9 cellular contexts compared by ENCODE assay signal in the genomic region with DNA sequence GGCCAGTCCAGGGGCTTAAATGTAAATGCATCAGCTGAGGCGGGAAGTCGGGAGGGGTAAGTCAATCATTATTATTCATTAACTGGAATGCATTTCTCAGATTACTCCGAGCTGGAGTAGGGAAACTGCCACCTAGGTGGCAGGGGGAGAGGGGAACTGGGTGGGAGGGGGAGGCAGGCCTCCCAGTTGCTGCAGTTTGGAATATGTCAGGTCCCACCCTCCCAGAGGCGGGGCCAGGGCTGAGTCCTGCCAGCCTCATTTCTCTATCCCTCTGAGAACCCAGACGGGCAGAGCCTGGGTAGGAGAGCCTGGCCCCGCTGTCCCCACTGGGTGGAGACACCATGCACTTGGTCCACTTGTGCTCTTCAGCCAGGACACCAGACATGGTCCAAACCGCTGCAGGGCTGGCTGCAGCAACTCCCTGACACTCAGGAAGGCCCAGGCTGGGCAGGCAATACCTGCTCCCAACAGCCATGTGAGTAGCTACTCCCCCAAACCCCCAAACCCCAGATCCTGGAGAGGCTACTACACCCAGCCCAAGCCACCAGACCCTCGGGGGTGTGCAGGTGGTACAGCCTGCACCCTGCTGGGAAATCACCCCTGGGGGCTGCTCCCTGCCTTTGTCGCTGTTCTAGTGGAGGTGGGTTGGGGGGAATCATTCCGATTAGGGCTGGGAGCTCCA. TPM values are rescaled to one million over a fixed set of nuclear protein-coding genes. Genes with fewer than 3 reads are reported as not detected.
DNase-seq lines count a peak whose midpoint lies in the region; ATAC-seq and TF ChIP-seq lines count a peak whose summit lies in the region.
"Had no signal": no experiment of that assay in that cellular context is flagged by ENCODE, and none has a peak within 500 bp of the region (broad histone marks: within the 10 kb centered on the region; RNA-seq: fewer than 3 reads in every experiment).

A gene with protein sequence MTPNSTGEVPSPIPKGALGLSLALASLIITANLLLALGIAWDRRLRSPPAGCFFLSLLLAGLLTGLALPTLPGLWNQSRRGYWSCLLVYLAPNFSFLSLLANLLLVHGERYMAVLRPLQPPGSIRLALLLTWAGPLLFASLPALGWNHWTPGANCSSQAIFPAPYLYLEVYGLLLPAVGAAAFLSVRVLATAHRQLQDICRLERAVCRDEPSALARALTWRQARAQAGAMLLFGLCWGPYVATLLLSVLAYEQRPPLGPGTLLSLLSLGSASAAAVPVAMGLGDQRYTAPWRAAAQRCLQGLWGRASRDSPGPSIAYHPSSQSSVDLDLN (plus strand): TSS at position 274 of the 682 bp plus-strand sequence. CDS start 1,710 bp downstream, outside the sequence.

- H3K27me3 ChIP-seq in CD4-positive, alpha-beta memory T cell (ENCODE audit: insufficient read depth, low read length) = no peaks in the 10 kb centered on the region
- H3K27me3 ChIP-seq: adrenal gland had no signal

- H3K27ac Mint-ChIP-seq in CD4-positive, alpha-beta memory T cell = peak within 1 kb of the TSS in 6 of 7 donors; percentile 10 to 82 (median 54)
- H3K27ac Mint-ChIP-seq in glutamatergic neuron (ENCODE audit: unreplicated experiment) = peak within 1 kb of the TSS; percentile 95
- peak within 1 kb of the TSS; percentile 66 for H3K27ac Mint-ChIP-seq in osteocyte (ENCODE audit: unreplicated experiment)

- H3K27me3 Mint-ChIP-seq in CD4-positive, alpha-beta memory T cell = no peaks in the 10 kb centered on the region
- peaks cover 14% of the 10 kb centered on the region for H3K27me3 Mint-ChIP-seq in glutamatergic neuron (ENCODE audit: unreplicated experiment)
- H3K27me3 Mint-ChIP-seq in osteocyte (ENCODE audit: unreplicated experiment) = no peaks in the 10 kb centered on the region

- H3K4me1 Mint-ChIP-seq in CD4-positive, alpha-beta memory T cell = peaks cover 9 to 26% (median 12%) of the 10 kb centered on the region in 4 donors
- H3K4me1 Mint-ChIP-seq in glutamatergic neuron (ENCODE audit: low read depth, unreplicated experiment) = peaks cover 28% of the 10 kb centered on the region
- peaks cover 24% of the 10 kb centered on the region for H3K4me1 Mint-ChIP-seq in osteocyte (ENCODE audit: unreplicated experiment)

- no peak for TF ChIP-seq CTCF in glutamatergic neuron (IDR thresholded peaks at IDR 0.05; ENCODE audit: partially characterized antibody, unreplicated experiment)
- peak; percentile 16 for TF ChIP-seq CTCF in osteocyte (IDR thresholded peaks at IDR 0.05)

- no peaks in the 10 kb centered on the region for H3K9me3 Mint-ChIP-seq in CD4-positive, alpha-beta memory T cell
- H3K9me3 Mint-ChIP-seq in glutamatergic neuron (ENCODE audit: unreplicated experiment) (peaks cover 2% of the 10 kb centered on the region), osteocyte (ENCODE audit: unreplicated experiment) (no peaks in the 10 kb centered on the region)

- peak within 1 kb of the TSS in 1 of 8 donors; percentile 20 for H3K4me3 Mint-ChIP-seq in CD4-positive, alpha-beta memory T cell
- H3K4me3 Mint-ChIP-seq in glutamatergic neuron (ENCODE audit: unreplicated experiment) (peak within 1 kb of the TSS; percentile 80), osteocyte (ENCODE audit: unreplicated experiment) (no peak within 1 kb of the TSS)

- CTCF ChIA-PET in CD4-positive, alpha-beta memory T cell (lab: Charles Lee; ENCODE audit: partially characterized antibody) = interaction anchor here (0.9 to 10.5 kb wide), 4 partner anchors 9 to 96 kb away, joined by 3 to 157 read pairs (median 32); a partner anchor contains a TSS

- no peak for ATAC-seq in HG02981 (IDR thresholded peaks at IDR 0.05; ENCODE audit: unreplicated experiment)

- intact Hi-C loops in CD4-positive, alpha-beta memory T cell (cut with micrococcal nuclease) = no loop called here

- H3K9me3 ChIP-seq in CD4-positive, alpha-beta memory T cell (ENCODE audit: control insufficient read depth in 1 of 2, low read length in 2 of 2) = no peaks in the 10 kb centered on the region
- H3K9me3 ChIP-seq: adrenal gland had no signal

- H3K4me1 ChIP-seq in CD4-positive, alpha-beta memory T cell (ENCODE audit: insufficient read depth, low read length) = peaks cover 10% of the 10 kb centered on the region

- H3K36me3 ChIP-seq in CD4-positive, alpha-beta memory T cell (ENCODE audit: insufficient read depth, low read length) = peaks cover 32% of the 10 kb centered on the region

- H3K36me3 Mint-ChIP-seq in CD4-positive, alpha-beta memory T cell = peaks cover 5 to 31% of the 10 kb centered on the region in 2 donors
- H3K36me3 Mint-ChIP-seq in glutamatergic neuron (ENCODE audit: unreplicated experiment) (peaks cover 4% of the 10 kb centered on the region), osteocyte (ENCODE audit: unreplicated experiment) (peaks cover 11% of the 10 kb centered on the region)

- POLR2A ChIA-PET in CD4-positive, alpha-beta memory T cell (lab: Charles Lee; ENCODE audit: partially characterized antibody) = no interaction called here

- H3K4me3 ChIP-seq in CD4-positive, alpha-beta memory T cell (ENCODE audit: low read length in 2 of 2) = no peak within 1 kb of the TSS
- H3K4me3 ChIP-seq: adrenal gland had no signal

- no peak for DNase-seq in CD4-positive, alpha-beta memory T cell
- peak; percentile 6 for DNase-seq in NCI-H69 (lab: John Stamatoyannopoulos, UW)
- peak; percentile 63 for DNase-seq in glutamatergic neuron
- no peak for DNase-seq in osteocyte (ENCODE audit: extremely low spot score, unreplicated experiment)
- no peak for DNase-seq in NCI-H1694 (lab: John Stamatoyannopoulos, UW)
- no peak for DNase-seq in NOMO-1 (lab: John Stamatoyannopoulos, UW; ENCODE audit: unreplicated experiment in 2 of 2)
- no peak for DNase-seq in SIG-M5 treated with dmso at 0.1 percent for 504 hours (lab: John Stamatoyannopoulos, UW; ENCODE audit: unreplicated experiment)

- H3K27ac ChIP-seq in CD4-positive, alpha-beta memory T cell (ENCODE audit: low read depth, low read length) = no peak within 1 kb of the TSS

RNA-seq across cellular contexts. Expression of the gene that starts here (rescaled TPM):
- 1 to 10 TPM; 1.0 to 1.2 TPM for total RNA-seq in CD4-positive, alpha-beta memory T cell
- polyA plus RNA-seq in CD4-positive, alpha-beta memory T cell = under 1 TPM; 0.17 to 0.32 TPM
- total RNA-seq in glutamatergic neuron (ENCODE audit: unreplicated experiment) (1.6 TPM), osteocyte (not detected in 2 replicates)

Comparison
In these comparisons a context has a peak if more than half of its experiments do, and no peak if none do; other contexts are left out.
1. DNase-seq: peak in NCI-H69 (single experiment) and glutamatergic neuron (single experiment); none in CD4-positive, alpha-beta memory T cell (0 of 5), osteocyte (single experiment), NCI-H1694 (single experiment), NOMO-1 (0 of 2) and SIG-M5 treated with dmso at 0.1 percent for 504 hours (single experiment).
2. Peak in every context shown above with its lines, with median percentiles within 50 percentile points of each other: H3K27ac Mint-ChIP-seq.